ENCODE assay signal across 26 cellular contexts in genomic region chr4:6092131-6092530, GRCh38.
DNase-seq lines count a peak whose midpoint lies in the region; ATAC-seq and TF ChIP-seq lines count a peak whose summit lies in the region.
"Had no signal": no experiment of that assay in that cellular context is flagged by ENCODE, and none has a peak within 500 bp of the region (broad histone marks: within the 10 kb centered on the region; RNA-seq: fewer than 3 reads in every experiment).

No MANE protein-coding gene starts in this region.

- no peak overlapping the region for H3K56ac ChIP-seq in H9 (ENCODE audit: insufficient read length, low read depth, low read length)

- no peak overlapping the region for H3K9ac ChIP-seq in H9 (ENCODE audit: extremely low read depth, insufficient read length, low read length)

- H3K9me3 ChIP-seq in H9 (ENCODE audit: control insufficient read depth, low read depth, low read length) = no peaks in the 10 kb centered on the region
- H3K9me3 ChIP-seq in CD4-positive, alpha-beta T cell (ENCODE audit: control insufficient read depth, low read length) = no peaks in the 10 kb centered on the region
- no peaks in the 10 kb centered on the region for H3K9me3 ChIP-seq in testis
- H3K9me3 ChIP-seq: pancreas, SJSA1, vagina had no signal

- H3K36me3 ChIP-seq in testis (ENCODE audit: low read depth, missing control alignments) = no peaks in the 10 kb centered on the region
- H3K36me3 ChIP-seq: pancreas, SJSA1, vagina, WERI-Rb-1 had no signal

- H3K27me3 ChIP-seq in H9 (ENCODE audit: insufficient read depth, low read length) (no peaks in the 10 kb centered on the region), testis (no peaks in the 10 kb centered on the region)
- no peaks in the 10 kb centered on the region for H3K27me3 ChIP-seq in CD4-positive, alpha-beta T cell (ENCODE audit: control insufficient read depth, insufficient read depth, low read length)
- H3K27me3 ChIP-seq: pancreas, SJSA1, vagina had no signal

- H3K18ac ChIP-seq in H9 (ENCODE audit: insufficient read length, low read depth, low read length) = no peak overlapping the region

- peaks cover 8% of the 10 kb centered on the region for H3K9me3 Mint-ChIP-seq in activated CD8-positive, alpha-beta T cell treated with anti-CD3 and anti-CD28 coated beads, Interleukin-2, amount 10 ng/mL, durations not matched to agents 7 days and 5 days (ENCODE audit: insufficient read depth)
- peaks cover 3% of the 10 kb centered on the region for H3K9me3 Mint-ChIP-seq in activated CD8-positive, alpha-beta T cell treated with anti-CD3 and anti-CD28 coated beads for 36 hours
- H3K9me3 Mint-ChIP-seq in H9 (no peaks in the 10 kb centered on the region), WTC11 (no peaks in the 10 kb centered on the region), natural killer cell (no peaks in the 10 kb centered on the region)
- H3K9me3 Mint-ChIP-seq in CD4-positive, alpha-beta T cell = no peaks in the 10 kb centered on the region
- H3K9me3 Mint-ChIP-seq: mesothelial cell of epicardium; natural killer cell treated with Interleukin-12 subunit alpha and Interleukin-12 subunit beta and Interleukin-15 and Interleukin-18, amount 100 ng/mL, for 72 hours had no signal

- no peak for DNase-seq in activated CD8-positive, alpha-beta T cell treated with anti-CD3 and anti-CD28 coated beads, Interleukin-2, amount 10 ng/mL, durations not matched to agents 7 days and 5 days
- no peak for DNase-seq in activated CD8-positive, alpha-beta T cell treated with anti-CD3 and anti-CD28 coated beads for 36 hours
- peak; percentile 70 for DNase-seq in H9
- DNase-seq in WTC11 (ENCODE audit: low spot score) = peak; percentile 48
- no peak for DNase-seq in natural killer cell
- DNase-seq in CD4-positive, alpha-beta T cell = no peak
- DNase-seq in CD1c-positive myeloid dendritic cell (ENCODE audit: extremely low spot score) = no peak
- no peak for DNase-seq in testis
- DNase-seq: DMS53; effector CD8-positive, alpha-beta T cell; foreskin melanocyte; left ventricle myocardium superior; NCI-H1092 treated with DMSO at 0.1 percent for 48 hours; NCI-H1930; pancreas; stimulated activated CD4-positive, alpha-beta T cell treated with anti-CD3 and anti-CD28 coated beads, Interleukin-15, amount 100 ng/mL, for 24 hours; stimulated activated CD8-positive, alpha-beta memory T cell treated with anti-CD3 and anti-CD28 coated beads, Interleukin-4, amount 100 ng/mL, for 48 hours; WERI-Rb-1 had no signal

- H3K4me2 ChIP-seq in H9 (ENCODE audit: insufficient read depth, insufficient read length, low read length) = peak overlapping the region; percentile 15

- WGBS in H9 (ENCODE audit: extremely low coverage, insufficient read length, low lambda C conversion rate) = no CpG with 5 or more reads among the region's 7 CpGs
- WGBS in testis, 2 donors = 39 to 59% methylated on average over 7 of the region's 7 CpGs

- H3K4me1 Mint-ChIP-seq in activated CD8-positive, alpha-beta T cell treated with anti-CD3 and anti-CD28 coated beads, Interleukin-2, amount 10 ng/mL, durations not matched to agents 7 days and 5 days (ENCODE audit: low read depth) = peaks cover 25% of the 10 kb centered on the region
- H3K4me1 Mint-ChIP-seq in activated CD8-positive, alpha-beta T cell treated with anti-CD3 and anti-CD28 coated beads for 36 hours (ENCODE audit: low read depth) = peaks cover 3% of the 10 kb centered on the region
- H3K4me1 Mint-ChIP-seq in H9 = peaks cover 28 to 31% of the 10 kb centered on the region in 2 experiments
- H3K4me1 Mint-ChIP-seq in WTC11 = peaks cover 39% of the 10 kb centered on the region
- H3K4me1 Mint-ChIP-seq in natural killer cell = peaks cover 5 to 28% of the 10 kb centered on the region in 2 donors
- peaks cover 4% of the 10 kb centered on the region for H3K4me1 Mint-ChIP-seq in CD4-positive, alpha-beta T cell (ENCODE audit: low read depth)
- H3K4me1 Mint-ChIP-seq: CD14-positive monocyte, mesothelial cell of epicardium had no signal

- no peak overlapping the region for H3K4me3 Mint-ChIP-seq in activated CD8-positive, alpha-beta T cell treated with anti-CD3 and anti-CD28 coated beads, Interleukin-2, amount 10 ng/mL, durations not matched to agents 7 days and 5 days
- no peak overlapping the region for H3K4me3 Mint-ChIP-seq in activated CD8-positive, alpha-beta T cell treated with anti-CD3 and anti-CD28 coated beads for 36 hours
- H3K4me3 Mint-ChIP-seq in H9 = no peak overlapping the region
- peak overlapping the region; percentile 19; the same call in 1 of the 2 replicates for H3K4me3 Mint-ChIP-seq in WTC11
- H3K4me3 Mint-ChIP-seq in natural killer cell = no peak overlapping the region
- no peak overlapping the region for H3K4me3 Mint-ChIP-seq in CD4-positive, alpha-beta T cell
- H3K4me3 Mint-ChIP-seq: activated naive CD8-positive, alpha-beta T cell; CD14-positive monocyte; mesothelial cell of epicardium had no signal

- H4K5ac ChIP-seq in H9 (ENCODE audit: insufficient read length, low read depth, low read length) = no peak overlapping the region

- POLR2A ChIA-PET in activated CD8-positive, alpha-beta T cell treated with anti-CD3 and anti-CD28 coated beads, Interleukin-2, amount 10 ng/mL, durations not matched to agents 7 days and 5 days (lab: Charles Lee) = no interaction called here
- POLR2A ChIA-PET in activated CD8-positive, alpha-beta T cell treated with anti-CD3 and anti-CD28 coated beads for 36 hours (lab: Charles Lee) = no interaction called here
- POLR2A ChIA-PET in WTC11 (lab: Charles Lee) = no interaction called here
- POLR2A ChIA-PET in CD4-positive, alpha-beta T cell (lab: Charles Lee) = no interaction called here

- CTCF ChIA-PET in activated CD8-positive, alpha-beta T cell treated with anti-CD3 and anti-CD28 coated beads, Interleukin-2, amount 10 ng/mL, durations not matched to agents 7 days and 5 days (lab: Charles Lee) = no interaction called here
- CTCF ChIA-PET in activated CD8-positive, alpha-beta T cell treated with anti-CD3 and anti-CD28 coated beads for 36 hours (lab: Charles Lee) = no interaction called here
- CTCF ChIA-PET in WTC11 (lab: Charles Lee) = interaction anchor here (1.2 kb wide), 1 partner anchor 83 kb away, joined by 3 read pairs; no protein-coding TSS in a partner anchor
- CTCF ChIA-PET in CD4-positive, alpha-beta T cell (lab: Charles Lee) = no interaction called here

- no peak overlapping the region for H2BK5ac ChIP-seq in H9 (ENCODE audit: insufficient read length, low read length)

- H3K27ac ChIP-seq in H9 (ENCODE audit: insufficient read length, low read depth, low read length) (no peak overlapping the region), testis (no peak overlapping the region)
- no peak overlapping the region for H3K27ac ChIP-seq in CD4-positive, alpha-beta T cell (ENCODE audit: low read depth, low read length)
- H3K27ac ChIP-seq: pancreas, SJSA1, vagina, WERI-Rb-1 had no signal

- no peak overlapping the region for H3T11ph ChIP-seq in H9 (ENCODE audit: low read length)

- no peak overlapping the region for H3K23ac ChIP-seq in H9 (ENCODE audit: insufficient read length, low read depth, low read length)

- no peak overlapping the region for H4K91ac ChIP-seq in H9 (ENCODE audit: insufficient read length, low read depth, low read length)

- H2BK120ac ChIP-seq in H9 (ENCODE audit: low read depth, low read length, poor library complexity, severe bottlenecking) = no peak overlapping the region

- no peak overlapping the region for H3K4me3 ChIP-seq in testis
- H3K4me3 ChIP-seq: pancreas, SJSA1, vagina had no signal

- no peak overlapping the region for H2BK20ac ChIP-seq in H9 (ENCODE audit: low read depth, low read length, poor library complexity, severe bottlenecking)

- no peak overlapping the region for H4K8ac ChIP-seq in H9 (replicated peaks; ENCODE audit: insufficient read length, low read depth, low read length)

- peaks cover 4% of the 10 kb centered on the region for H3K27me3 Mint-ChIP-seq in activated CD8-positive, alpha-beta T cell treated with anti-CD3 and anti-CD28 coated beads, Interleukin-2, amount 10 ng/mL, durations not matched to agents 7 days and 5 days (ENCODE audit: low read depth)
- H3K27me3 Mint-ChIP-seq in activated CD8-positive, alpha-beta T cell treated with anti-CD3 and anti-CD28 coated beads for 36 hours = peaks cover 3% of the 10 kb centered on the region
- H3K27me3 Mint-ChIP-seq in H9 (ENCODE audit: low read depth) (peaks cover 8% of the 10 kb centered on the region), WTC11 (ENCODE audit: low read depth) (peaks cover 46% of the 10 kb centered on the region), natural killer cell (ENCODE audit: low read depth in 2 of 2) (peaks cover 0 to 2% of the 10 kb centered on the region in 2 donors)
- peaks cover 3% of the 10 kb centered on the region for H3K27me3 Mint-ChIP-seq in CD4-positive, alpha-beta T cell
- H3K27me3 Mint-ChIP-seq: activated naive CD8-positive, alpha-beta T cell had no signal

- H3K4me1 ChIP-seq in H9 (ENCODE audit: insufficient read depth, low read length) = no peaks in the 10 kb centered on the region; the same call in 1 of the 2 replicates
- no peaks in the 10 kb centered on the region for H3K4me1 ChIP-seq in testis
- H3K4me1 ChIP-seq: pancreas, SJSA1, vagina had no signal

- H2AFZ ChIP-seq in H9 (ENCODE audit: low read length) = no peak overlapping the region

- no peaks in the 10 kb centered on the region for H3K23me2 ChIP-seq in H9 (ENCODE audit: insufficient read length, low read depth, low read length, poor library complexity, severe bottlenecking)

- peaks cover 2% of the 10 kb centered on the region for H3K36me3 Mint-ChIP-seq in activated CD8-positive, alpha-beta T cell treated with anti-CD3 and anti-CD28 coated beads, Interleukin-2, amount 10 ng/mL, durations not matched to agents 7 days and 5 days (ENCODE audit: low read depth)
- H3K36me3 Mint-ChIP-seq in activated CD8-positive, alpha-beta T cell treated with anti-CD3 and anti-CD28 coated beads for 36 hours (ENCODE audit: low read depth) = no peaks in the 10 kb centered on the region
- H3K36me3 Mint-ChIP-seq in H9 (ENCODE audit: insufficient read depth in 1 of 3, low read depth in 3 of 3) (no peaks in the 10 kb centered on the region), WTC11 (no peaks in the 10 kb centered on the region), natural killer cell (no peaks in the 10 kb centered on the region)
- H3K36me3 Mint-ChIP-seq in CD4-positive, alpha-beta T cell (ENCODE audit: low read depth) = no peaks in the 10 kb centered on the region
- H3K36me3 Mint-ChIP-seq: activated naive CD8-positive, alpha-beta T cell; CD14-positive monocyte; mesothelial cell of epicardium had no signal

- no peak overlapping the region for H3K4ac ChIP-seq in H9 (ENCODE audit: low read depth, low read length)

- H3K79me2 ChIP-seq in H9 (ENCODE audit: insufficient read depth, low read length) = no peaks in the 10 kb centered on the region

- no peaks in the 10 kb centered on the region for H4K20me1 ChIP-seq in H9 (ENCODE audit: control insufficient read depth, insufficient read depth, insufficient read length)

- peak; percentile 55 for ATAC-seq in activated CD8-positive, alpha-beta T cell treated with anti-CD3 and anti-CD28 coated beads, Interleukin-2, amount 10 ng/mL, durations not matched to agents 7 days and 5 days
- no peak for ATAC-seq in activated CD8-positive, alpha-beta T cell treated with anti-CD3 and anti-CD28 coated beads for 36 hours
- peak; percentile 73 for ATAC-seq in WTC11
- peak in 2 of 3 donors; percentile 21 to 52 for ATAC-seq in natural killer cell
- ATAC-seq in CD4-positive, alpha-beta T cell (ENCODE audit: poor library complexity) = no peak
- ATAC-seq: esophagus mucosa, left ventricle myocardium superior, pancreas, sciatic nerve had no signal

- no peak overlapping the region for H2BK12ac ChIP-seq in H9 (ENCODE audit: insufficient read length, low read depth, low read length)

- no peak for TF ChIP-seq POLR2A in testis (IDR thresholded peaks at IDR 0.05)

- no peak overlapping the region for H3K14ac ChIP-seq in H9 (ENCODE audit: insufficient read depth, low read length)

- H3K79me1 ChIP-seq in H9 (ENCODE audit: insufficient read depth, low read depth, low read length, poor library complexity, severe bottlenecking) = no peaks in the 10 kb centered on the region

- intact Hi-C loops in activated CD8-positive, alpha-beta T cell treated with anti-CD3 and anti-CD28 coated beads for 36 hours (cut with micrococcal nuclease) = no loop called here
- intact Hi-C loops in natural killer cell (cut with micrococcal nuclease) = no loop called here
- intact Hi-C loops in CD4-positive, alpha-beta T cell (cut with DNase I, micrococcal nuclease) = no loop called here
- intact Hi-C loops in testis (cut with DNase I; ENCODE audit: low total_unique reads) = no loop called here

- H3K27ac Mint-ChIP-seq in activated CD8-positive, alpha-beta T cell treated with anti-CD3 and anti-CD28 coated beads, Interleukin-2, amount 10 ng/mL, durations not matched to agents 7 days and 5 days = peak overlapping the region; percentile 26
- H3K27ac Mint-ChIP-seq in activated CD8-positive, alpha-beta T cell treated with anti-CD3 and anti-CD28 coated beads for 36 hours = no peak overlapping the region
- H3K27ac Mint-ChIP-seq in H9 = no peak overlapping the region
- no peak overlapping the region for H3K27ac Mint-ChIP-seq in WTC11
- H3K27ac Mint-ChIP-seq in natural killer cell = no peak overlapping the region
- H3K27ac Mint-ChIP-seq in CD4-positive, alpha-beta T cell = no peak overlapping the region
- H3K27ac Mint-ChIP-seq: activated naive CD8-positive, alpha-beta T cell; CD14-positive monocyte; mesothelial cell of epicardium; natural killer cell treated with Interleukin-12 subunit alpha and Interleukin-12 subunit beta and Interleukin-15 and Interleukin-18, amount 100 ng/mL, for 72 hours had no signal

- no peak for TF ChIP-seq CTCF in activated CD8-positive, alpha-beta T cell treated with anti-CD3 and anti-CD28 coated beads for 36 hours (IDR thresholded peaks at IDR 0.05)
- TF ChIP-seq CTCF in H9 (conservative IDR thresholded peaks at IDR 0.05) (no peak), WTC11 (IDR thresholded peaks at IDR 0.05) (no peak), natural killer cell (IDR thresholded peaks at IDR 0.05) (no peak), testis (IDR thresholded peaks at IDR 0.05) (no peak)
- no peak for TF ChIP-seq CTCF in CD4-positive, alpha-beta T cell (IDR thresholded peaks at IDR 0.05)

- no peak overlapping the region for H2BK15ac ChIP-seq in H9 (ENCODE audit: low read depth, low read length)

- no peak overlapping the region for H2AK5ac ChIP-seq in H9 (ENCODE audit: insufficient read length, low read length)

Comparison
In these comparisons a context has a peak if more than half of its experiments do, and no peak if none do; other contexts are left out.
1. ATAC-seq: peak in activated CD8-positive, alpha-beta T cell treated with anti-CD3 and anti-CD28 coated beads, Interleukin-2, amount 10 ng/mL, durations not matched to agents 7 days and 5 days (single experiment), WTC11 (single experiment) and natural killer cell (2 of 3); none in activated CD8-positive, alpha-beta T cell treated with anti-CD3 and anti-CD28 coated beads for 36 hours (single experiment) and CD4-positive, alpha-beta T cell (single experiment).
2. DNase-seq: peak in H9 (single experiment) and WTC11 (single experiment); none in activated CD8-positive, alpha-beta T cell treated with anti-CD3 and anti-CD28 coated beads, Interleukin-2, amount 10 ng/mL, durations not matched to agents 7 days and 5 days (single experiment), activated CD8-positive, alpha-beta T cell treated with anti-CD3 and anti-CD28 coated beads for 36 hours (single experiment), natural killer cell (single experiment), CD4-positive, alpha-beta T cell (0 of 10), CD1c-positive myeloid dendritic cell (single experiment) and testis (single experiment).